9 cellular contexts compared by ENCODE assay signal in genomic region chr4:14726441-14727405, GRCh38.
A peak's percentile ranks its signal among the peaks of the same experiment; 100 is the strongest.
DNase-seq lines count a peak whose midpoint lies in the region; ATAC-seq, FAIRE-seq and TF ChIP-seq lines count a peak whose summit lies in the region.
"Had no signal": no experiment of that assay in that cellular context is flagged by ENCODE, and none has a peak within 500 bp of the region (broad histone marks: within the 10 kb centered on the region; RNA-seq: fewer than 3 reads in every experiment).

No MANE protein-coding gene starts in this region.

- H3K27ac ChIP-seq in fibroblast of lung (ENCODE audit: insufficient read depth, low read length), result no peak overlapping the region

- ATAC-seq in activated CD4-positive, CD25-positive, alpha-beta regulatory T cell treated with anti-CD3 and anti-CD28 coated beads, Interleukin-2, amount 50 U/mL, for 24 hours, result peak; percentile 32 to 33
- ATAC-seq in GM21529 (IDR thresholded peaks at IDR 0.05; ENCODE audit: unreplicated experiment) (no peak), HG03108 (IDR thresholded peaks at IDR 0.05; ENCODE audit: unreplicated experiment) (no peak), GM19452 (IDR thresholded peaks at IDR 0.05; ENCODE audit: unreplicated experiment) (no peak)

- no peaks in the 10 kb centered on the region for H3K27me3 ChIP-seq in fibroblast of lung (ENCODE audit: control insufficient read depth, insufficient read depth, low read length)

- no peaks in the 10 kb centered on the region for H4K20me1 ChIP-seq in fibroblast of lung (ENCODE audit: control insufficient read depth, extremely low read depth, insufficient read depth, low read length)

- no peaks in the 10 kb centered on the region for H3K79me2 ChIP-seq in fibroblast of lung (ENCODE audit: control insufficient read depth, insufficient read depth, low read length)

- DNase-seq in activated CD4-positive, CD25-positive, alpha-beta regulatory T cell treated with anti-CD3 and anti-CD28 coated beads, Interleukin-2, amount 50 U/mL, for 72 hours, result no peak
- DNase-seq in NCI-H69 (lab: John Stamatoyannopoulos, UW) (peak; percentile 11), fibroblast of lung (ENCODE audit: low read depth in 2 of 2) (peak; percentile 68 to 79), urothelium cell line (ENCODE audit: low spot score) (peak; percentile 26)
- DNase-seq: NCI-H1694 had no signal

- TF ChIP-seq CTCF in fibroblast of lung (conservative IDR thresholded peaks at IDR 0.05 in 1 of 2, IDR thresholded peaks at IDR 0.05 in 1 of 2; ENCODE audit: low read depth in 1 of 2, low read length in 2 of 2), result no peak

- no peaks in the 10 kb centered on the region for H3K9me3 ChIP-seq in fibroblast of lung (ENCODE audit: control insufficient read depth, insufficient read depth, low read depth, low read length)

- H3K9ac ChIP-seq in fibroblast of lung (ENCODE audit: insufficient read depth, low read length), result no peak overlapping the region

- FAIRE-seq in urothelium cell line (lab: Jason Lieb, UNC), result no peak

- H3K4me3 ChIP-seq in fibroblast of lung (replicated peaks in 1 of 4; ENCODE audit: control extremely low read depth in 1 of 4, insufficient read depth in 1 of 4, low read depth in 3 of 4, low read length in 4 of 4), result no peak overlapping the region

- H3K4me2 ChIP-seq in fibroblast of lung (ENCODE audit: extremely low read depth, insufficient read depth, low read length), result no peak overlapping the region

- no peaks in the 10 kb centered on the region for H3K36me3 ChIP-seq in fibroblast of lung (ENCODE audit: control insufficient read depth, insufficient read depth, low read length)

- no peaks in the 10 kb centered on the region for H3K4me1 ChIP-seq in fibroblast of lung (ENCODE audit: control insufficient read depth, extremely low read depth, insufficient read depth, low read length)

- no peak overlapping the region for H2AFZ ChIP-seq in fibroblast of lung (ENCODE audit: low read length)

Comparison
In these comparisons a context has a peak if more than half of its experiments do, and no peak if none do; other contexts are left out.
1. ATAC-seq: peak in activated CD4-positive, CD25-positive, alpha-beta regulatory T cell treated with anti-CD3 and anti-CD28 coated beads, Interleukin-2, amount 50 U/mL, for 24 hours (2 of 2); none in GM21529 (single experiment), HG03108 (single experiment) and GM19452 (single experiment).